ENCODE assay signal across 1 cellular context in the genomic region with DNA sequence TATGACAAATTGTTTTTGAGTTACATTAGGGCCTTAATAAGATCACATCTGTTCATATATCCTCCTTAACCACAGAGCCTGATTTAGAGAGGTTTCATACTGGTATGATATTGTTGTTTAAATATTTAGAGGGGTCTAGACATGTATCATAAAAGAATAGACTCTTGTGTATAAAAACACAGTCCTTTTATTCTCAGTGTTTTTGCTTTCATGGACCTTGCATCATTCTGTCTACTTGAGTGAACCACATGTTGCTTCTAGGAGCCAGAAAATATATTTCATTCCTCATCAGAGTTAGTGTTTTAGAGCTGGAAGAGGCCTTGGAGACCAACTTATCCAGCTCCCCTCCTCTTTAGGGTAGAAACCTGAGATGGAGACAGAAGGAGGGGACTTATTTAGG.
TF ChIP-seq lines count a peak whose summit lies in the region.

No MANE protein-coding gene starts in this region.

TF ChIP-seq in HepG2, 621 proteins besides CTCF, POLR2A, EP300 and RAD21 (continued from another document):
- TF ChIP-seq, protein P1, sequence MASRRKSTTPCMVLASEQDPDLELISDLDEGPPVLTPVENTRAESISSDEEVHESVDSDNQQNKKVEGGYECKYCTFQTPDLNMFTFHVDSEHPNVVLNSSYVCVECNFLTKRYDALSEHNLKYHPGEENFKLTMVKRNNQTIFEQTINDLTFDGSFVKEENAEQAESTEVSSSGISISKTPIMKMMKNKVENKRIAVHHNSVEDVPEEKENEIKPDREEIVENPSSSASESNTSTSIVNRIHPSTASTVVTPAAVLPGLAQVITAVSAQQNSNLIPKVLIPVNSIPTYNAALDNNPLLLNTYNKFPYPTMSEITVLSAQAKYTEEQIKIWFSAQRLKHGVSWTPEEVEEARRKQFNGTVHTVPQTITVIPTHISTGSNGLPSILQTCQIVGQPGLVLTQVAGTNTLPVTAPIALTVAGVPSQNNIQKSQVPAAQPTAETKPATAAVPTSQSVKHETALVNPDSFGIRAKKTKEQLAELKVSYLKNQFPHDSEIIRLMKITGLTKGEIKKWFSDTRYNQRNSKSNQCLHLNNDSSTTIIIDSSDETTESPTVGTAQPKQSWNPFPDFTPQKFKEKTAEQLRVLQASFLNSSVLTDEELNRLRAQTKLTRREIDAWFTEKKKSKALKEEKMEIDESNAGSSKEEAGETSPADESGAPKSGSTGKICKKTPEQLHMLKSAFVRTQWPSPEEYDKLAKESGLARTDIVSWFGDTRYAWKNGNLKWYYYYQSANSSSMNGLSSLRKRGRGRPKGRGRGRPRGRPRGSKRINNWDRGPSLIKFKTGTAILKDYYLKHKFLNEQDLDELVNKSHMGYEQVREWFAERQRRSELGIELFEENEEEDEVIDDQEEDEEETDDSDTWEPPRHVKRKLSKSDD (CRISPR knock-in tag; IDR thresholded peaks at IDR 0.05; ENCODE audit: low read depth): no peak
- TF ChIP-seq GABPA (IDR thresholded peaks at IDR 0.05; ENCODE audit: low read depth, low read length) (no peak), GABPA (CRISPR knock-in tag; IDR thresholded peaks at IDR 0.05; ENCODE audit: low read depth) (no peak), FOXJ3 (CRISPR knock-in tag; IDR thresholded peaks at IDR 0.05; ENCODE audit: borderline replicate concordance) (no peak), HOXA9 (CRISPR knock-in tag; IDR thresholded peaks at IDR 0.05; ENCODE audit: borderline replicate concordance) (no peak), ZNF644 (CRISPR knock-in tag; IDR thresholded peaks at IDR 0.05; ENCODE audit: low read depth) (no peak), ISL2 (CRISPR knock-in tag; IDR thresholded peaks at IDR 0.05) (no peak), MXI1 (IDR thresholded peaks at IDR 0.05; ENCODE audit: borderline replicate concordance, low read depth, low read length) (no peak), CENPX (CRISPR knock-in tag; IDR thresholded peaks at IDR 0.05) (no peak), ZNF335 (CRISPR knock-in tag; IDR thresholded peaks at IDR 0.05) (no peak)
- TF ChIP-seq, protein P2, sequence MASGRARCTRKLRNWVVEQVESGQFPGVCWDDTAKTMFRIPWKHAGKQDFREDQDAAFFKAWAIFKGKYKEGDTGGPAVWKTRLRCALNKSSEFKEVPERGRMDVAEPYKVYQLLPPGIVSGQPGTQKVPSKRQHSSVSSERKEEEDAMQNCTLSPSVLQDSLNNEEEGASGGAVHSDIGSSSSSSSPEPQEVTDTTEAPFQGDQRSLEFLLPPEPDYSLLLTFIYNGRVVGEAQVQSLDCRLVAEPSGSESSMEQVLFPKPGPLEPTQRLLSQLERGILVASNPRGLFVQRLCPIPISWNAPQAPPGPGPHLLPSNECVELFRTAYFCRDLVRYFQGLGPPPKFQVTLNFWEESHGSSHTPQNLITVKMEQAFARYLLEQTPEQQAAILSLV (CRISPR knock-in tag; IDR thresholded peaks at IDR 0.05; ENCODE audit: borderline replicate concordance): no peak
- TF ChIP-seq, protein P3, sequence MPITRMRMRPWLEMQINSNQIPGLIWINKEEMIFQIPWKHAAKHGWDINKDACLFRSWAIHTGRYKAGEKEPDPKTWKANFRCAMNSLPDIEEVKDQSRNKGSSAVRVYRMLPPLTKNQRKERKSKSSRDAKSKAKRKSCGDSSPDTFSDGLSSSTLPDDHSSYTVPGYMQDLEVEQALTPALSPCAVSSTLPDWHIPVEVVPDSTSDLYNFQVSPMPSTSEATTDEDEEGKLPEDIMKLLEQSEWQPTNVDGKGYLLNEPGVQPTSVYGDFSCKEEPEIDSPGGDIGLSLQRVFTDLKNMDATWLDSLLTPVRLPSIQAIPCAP (CRISPR knock-in tag; IDR thresholded peaks at IDR 0.05; ENCODE audit: low read depth): no peak
- TF ChIP-seq, protein P4, sequence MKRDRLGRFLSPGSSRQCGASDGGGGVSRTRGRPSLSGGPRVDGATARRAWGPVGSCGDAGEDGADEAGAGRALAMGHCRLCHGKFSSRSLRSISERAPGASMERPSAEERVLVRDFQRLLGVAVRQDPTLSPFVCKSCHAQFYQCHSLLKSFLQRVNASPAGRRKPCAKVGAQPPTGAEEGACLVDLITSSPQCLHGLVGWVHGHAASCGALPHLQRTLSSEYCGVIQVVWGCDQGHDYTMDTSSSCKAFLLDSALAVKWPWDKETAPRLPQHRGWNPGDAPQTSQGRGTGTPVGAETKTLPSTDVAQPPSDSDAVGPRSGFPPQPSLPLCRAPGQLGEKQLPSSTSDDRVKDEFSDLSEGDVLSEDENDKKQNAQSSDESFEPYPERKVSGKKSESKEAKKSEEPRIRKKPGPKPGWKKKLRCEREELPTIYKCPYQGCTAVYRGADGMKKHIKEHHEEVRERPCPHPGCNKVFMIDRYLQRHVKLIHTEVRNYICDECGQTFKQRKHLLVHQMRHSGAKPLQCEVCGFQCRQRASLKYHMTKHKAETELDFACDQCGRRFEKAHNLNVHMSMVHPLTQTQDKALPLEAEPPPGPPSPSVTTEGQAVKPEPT (CRISPR knock-in tag; IDR thresholded peaks at IDR 0.05; ENCODE audit: low read depth): no peak
- TF ChIP-seq, protein P5, sequence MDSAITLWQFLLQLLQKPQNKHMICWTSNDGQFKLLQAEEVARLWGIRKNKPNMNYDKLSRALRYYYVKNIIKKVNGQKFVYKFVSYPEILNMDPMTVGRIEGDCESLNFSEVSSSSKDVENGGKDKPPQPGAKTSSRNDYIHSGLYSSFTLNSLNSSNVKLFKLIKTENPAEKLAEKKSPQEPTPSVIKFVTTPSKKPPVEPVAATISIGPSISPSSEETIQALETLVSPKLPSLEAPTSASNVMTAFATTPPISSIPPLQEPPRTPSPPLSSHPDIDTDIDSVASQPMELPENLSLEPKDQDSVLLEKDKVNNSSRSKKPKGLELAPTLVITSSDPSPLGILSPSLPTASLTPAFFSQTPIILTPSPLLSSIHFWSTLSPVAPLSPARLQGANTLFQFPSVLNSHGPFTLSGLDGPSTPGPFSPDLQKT (CRISPR knock-in tag; IDR thresholded peaks at IDR 0.05; ENCODE audit: borderline replicate concordance): no peak
- TF ChIP-seq, protein P6, sequence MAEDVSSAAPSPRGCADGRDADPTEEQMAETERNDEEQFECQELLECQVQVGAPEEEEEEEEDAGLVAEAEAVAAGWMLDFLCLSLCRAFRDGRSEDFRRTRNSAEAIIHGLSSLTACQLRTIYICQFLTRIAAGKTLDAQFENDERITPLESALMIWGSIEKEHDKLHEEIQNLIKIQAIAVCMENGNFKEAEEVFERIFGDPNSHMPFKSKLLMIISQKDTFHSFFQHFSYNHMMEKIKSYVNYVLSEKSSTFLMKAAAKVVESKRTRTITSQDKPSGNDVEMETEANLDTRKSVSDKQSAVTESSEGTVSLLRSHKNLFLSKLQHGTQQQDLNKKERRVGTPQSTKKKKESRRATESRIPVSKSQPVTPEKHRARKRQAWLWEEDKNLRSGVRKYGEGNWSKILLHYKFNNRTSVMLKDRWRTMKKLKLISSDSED (CRISPR knock-in tag; IDR thresholded peaks at IDR 0.05): no peak
- TF ChIP-seq, protein P7, sequence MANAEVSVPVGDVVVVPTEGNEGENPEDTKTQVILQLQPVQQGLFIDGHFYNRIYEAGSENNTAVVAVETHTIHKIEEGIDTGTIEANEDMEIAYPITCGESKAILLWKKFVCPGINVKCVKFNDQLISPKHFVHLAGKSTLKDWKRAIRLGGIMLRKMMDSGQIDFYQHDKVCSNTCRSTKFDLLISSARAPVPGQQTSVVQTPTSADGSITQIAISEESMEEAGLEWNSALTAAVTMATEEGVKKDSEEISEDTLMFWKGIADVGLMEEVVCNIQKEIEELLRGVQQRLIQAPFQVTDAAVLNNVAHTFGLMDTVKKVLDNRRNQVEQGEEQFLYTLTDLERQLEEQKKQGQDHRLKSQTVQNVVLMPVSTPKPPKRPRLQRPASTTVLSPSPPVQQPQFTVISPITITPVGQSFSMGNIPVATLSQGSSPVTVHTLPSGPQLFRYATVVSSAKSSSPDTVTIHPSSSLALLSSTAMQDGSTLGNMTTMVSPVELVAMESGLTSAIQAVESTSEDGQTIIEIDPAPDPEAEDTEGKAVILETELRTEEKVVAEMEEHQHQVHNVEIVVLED (CRISPR knock-in tag; IDR thresholded peaks at IDR 0.05; ENCODE audit: borderline replicate concordance): no peak
